In genomic region chr6:112470396-112470795, GRCh38 we compare ENCODE assay signal across 24 cellular contexts.
"Had no signal": no experiment of that assay in that cellular context is flagged by ENCODE, and none has a peak within 500 bp of the region (broad histone marks: within the 10 kb centered on the region; RNA-seq: fewer than 3 reads in every experiment).

No MANE protein-coding gene starts in this region.

- DNase-seq: activated CD4-positive, alpha-beta T cell treated with anti-CD3 and anti-CD28 coated beads for 48 hours; activated CD4-positive, alpha-beta T cell treated with anti-CD3 and anti-CD28 coated beads, Interleukin-2, amount 50 U/mL, for 4 hours; activated CD4-positive, CD25-positive, alpha-beta regulatory T cell treated with anti-CD3 and anti-CD28 coated beads, Interleukin-2, amount 50 U/mL, for 72 hours; activated CD8-positive, alpha-beta memory T cell treated with anti-CD3 and anti-CD28 coated beads, Interleukin-2, amount 50 U/mL, for 48 hours; activated CD8-positive, alpha-beta T cell treated with anti-CD3 and anti-CD28 coated beads, Interleukin-2, amount 10 ng/mL, durations not matched to agents 7 days and 5 days; activated T-cell treated with anti-CD3 and anti-CD28 coated beads, Interleukin-2, amount 50 U/mL, for 1 hour; amniotic stem cell; NCI-H1092; NCI-H1417; NCI-H1694 treated with DMSO at 0.1 percent for 48 hours; NCI-H2029 treated with DMSO at 0.1 percent for 48 hours; NCI-H69; NK-92 treated with Interleukin-12 subunit alpha and Interleukin-12 subunit beta, amount 100 ng/mL, for 24 hours; OCI-M1; Right ventricle myocardium superior; RPMI8226; SJCRH30; SK-N-SH had no signal

- H3K4me3 ChIP-seq: ascending aorta, cardiac muscle cell, SJCRH30 had no signal

- H3K36me3 ChIP-seq: ascending aorta, cardiac muscle cell, SJCRH30 had no signal

- H3K4me2 ChIP-seq: SK-N-SH had no signal

- H3K27me3 Mint-ChIP-seq: activated naive CD4-positive, alpha-beta T cell treated with anti-CD3 and anti-CD28 coated beads, Interleukin-2, amount 50 U/mL, for 24 hours had no signal

- H3K9me3 ChIP-seq: ascending aorta, SJCRH30, SK-N-SH had no signal

- H3K4me3 Mint-ChIP-seq: activated CD8-positive, alpha-beta T cell treated with anti-CD3 and anti-CD28 coated beads, Interleukin-2, amount 10 ng/mL, durations not matched to agents 7 days and 5 days; activated naive CD4-positive, alpha-beta T cell treated with anti-CD3 and anti-CD28 coated beads, Interleukin-2, amount 50 U/mL, for 24 hours; brain; T-helper 1 cell treated with Interleukin-12 subunit alpha and Interleukin-12 subunit beta and Interleukin-4 antibody, amounts not matched to agents 30 μg/mL and 1 μg/mL, for 36 hours; WTC11 had no signal

- H3K27ac ChIP-seq: ascending aorta, SJCRH30 had no signal

- H3K9me3 Mint-ChIP-seq: activated naive CD4-positive, alpha-beta T cell treated with anti-CD3 and anti-CD28 coated beads, Interleukin-2, amount 50 U/mL, for 24 hours; T-helper 1 cell treated with Interleukin-12 subunit alpha and Interleukin-12 subunit beta and Interleukin-4 antibody, amounts not matched to agents 30 μg/mL and 1 μg/mL, for 36 hours; WTC11 had no signal

- H3K27ac Mint-ChIP-seq: activated CD8-positive, alpha-beta T cell treated with anti-CD3 and anti-CD28 coated beads, Interleukin-2, amount 10 ng/mL, durations not matched to agents 7 days and 5 days; activated naive CD4-positive, alpha-beta T cell treated with anti-CD3 and anti-CD28 coated beads, Interleukin-2, amount 50 U/mL, for 24 hours; T-helper 1 cell treated with Interleukin-12 subunit alpha and Interleukin-12 subunit beta and Interleukin-4 antibody, amounts not matched to agents 30 μg/mL and 1 μg/mL, for 36 hours; WTC11 had no signal

- H3K4me1 Mint-ChIP-seq: activated naive CD4-positive, alpha-beta T cell treated with anti-CD3 and anti-CD28 coated beads, Interleukin-2, amount 50 U/mL, for 24 hours; WTC11 had no signal

- H3K9me2 ChIP-seq: SK-N-SH had no signal

- H3K36me3 Mint-ChIP-seq: activated naive CD4-positive, alpha-beta T cell treated with anti-CD3 and anti-CD28 coated beads, Interleukin-2, amount 50 U/mL, for 24 hours; brain; WTC11 had no signal

- H3K4me1 ChIP-seq: ascending aorta had no signal

- H3K27me3 ChIP-seq: ascending aorta, cardiac muscle cell, SJCRH30 had no signal
